In the genomic region with DNA sequence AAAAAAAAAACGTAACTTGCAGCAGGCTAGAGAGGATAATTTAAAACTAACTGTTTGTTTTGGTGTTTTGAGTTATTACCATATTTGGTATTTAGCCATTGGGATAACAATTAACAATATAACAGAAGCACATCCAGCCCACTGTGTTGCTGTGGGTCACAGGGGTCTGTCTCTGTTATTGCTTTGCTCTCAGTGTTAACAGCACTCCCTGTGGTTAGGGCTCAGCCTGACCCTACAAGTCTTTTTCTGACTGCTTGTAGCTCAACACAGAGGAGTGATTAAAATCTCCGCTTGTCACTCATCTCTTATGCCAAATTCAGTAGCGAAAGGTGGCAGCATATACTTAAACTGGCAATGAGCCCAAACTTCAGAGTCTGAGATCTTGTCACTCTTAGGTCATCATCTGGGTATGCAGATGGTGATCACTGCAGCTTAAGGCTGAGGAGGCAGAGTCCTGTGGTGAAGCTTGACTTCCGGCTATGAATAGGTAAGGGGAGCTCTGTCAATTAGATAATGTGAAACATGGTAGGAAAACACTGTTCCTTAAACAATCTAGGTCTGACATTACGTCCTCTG, we compare ENCODE assay signal across 16 cellular contexts.
DNase-seq lines count a peak whose midpoint lies in the region; ATAC-seq and TF ChIP-seq lines count a peak whose summit lies in the region.
"Had no signal": no experiment of that assay in that cellular context is flagged by ENCODE, and none has a peak within 500 bp of the region (broad histone marks: within the 10 kb centered on the region; RNA-seq: fewer than 3 reads in every experiment).

No MANE protein-coding gene starts in this region.

- no peak overlapping the region for H3K4me2 ChIP-seq in mammary epithelial cell (ENCODE audit: insufficient read depth, low read depth, low read length)
- H3K4me2 ChIP-seq: BLaER1 had no signal

- no peaks in the 10 kb centered on the region for H3K36me3 ChIP-seq in mammary epithelial cell (ENCODE audit: insufficient read depth, low read length)
- H3K36me3 ChIP-seq: BLaER1, cardiac muscle cell, right lobe of liver, thyroid gland had no signal

- H2AFZ ChIP-seq in mammary epithelial cell (ENCODE audit: low read depth, low read length) = no peak overlapping the region

- H3K9ac ChIP-seq in mammary epithelial cell (ENCODE audit: insufficient read depth, low read length) = no peak overlapping the region
- H3K9ac ChIP-seq: BLaER1 had no signal

- no peaks in the 10 kb centered on the region for H3K36me3 Mint-ChIP-seq in nephron (ENCODE audit: low read depth)
- H3K36me3 Mint-ChIP-seq in activated CD4-positive, alpha-beta T cell treated with anti-CD3 and anti-CD28 coated beads, Interleukin-2, amount 10 ng/mL, durations not matched to agents 7 days and 5 days (ENCODE audit: low read depth) = no peaks in the 10 kb centered on the region

- TF ChIP-seq CTCF in mammary epithelial cell (conservative IDR thresholded peaks at IDR 0.05 in 1 of 2, IDR thresholded peaks at IDR 0.05 in 1 of 2; ENCODE audit: extremely low read depth in 1 of 2, insufficient read depth in 1 of 2, low read depth in 1 of 2, low read length in 2 of 2) (no peak), nephron (IDR thresholded peaks at IDR 0.05; ENCODE audit: unreplicated experiment in 3 of 3) (no peak)

- dilution Hi-C loops in mammary epithelial cell (cut with HindIII; ENCODE audit: low sequenced_read_pairs) = loop anchor here (25.0 kb wide), 1 partner anchor 281 kb away; no protein-coding TSS in a partner anchor

- in situ Hi-C loops in mammary epithelial cell (cut with MboI; ENCODE audit: low sequenced_read_pairs in 2 of 2) = loop anchor here (25.0 kb wide), 1 partner anchor 456 kb away; no protein-coding TSS in a partner anchor

- H3K9me3 Mint-ChIP-seq in nephron = no peaks in the 10 kb centered on the region
- H3K9me3 Mint-ChIP-seq in activated CD4-positive, alpha-beta T cell treated with anti-CD3 and anti-CD28 coated beads, Interleukin-2, amount 10 ng/mL, durations not matched to agents 7 days and 5 days = no peaks in the 10 kb centered on the region
- H3K9me3 Mint-ChIP-seq: activated B cell treated with CpG ODN at 0.5 μM for 24 hours; activated T-cell treated with anti-CD3 and anti-CD28 coated beads, Interleukin-2, amount 50 U/mL, for 72 hours had no signal

- CTCF ChIA-PET in mammary epithelial cell (lab: Charles Lee; ENCODE audit: low non-redundant PET) = no interaction called here
- CTCF ChIA-PET in activated CD4-positive, alpha-beta T cell treated with anti-CD3 and anti-CD28 coated beads, Interleukin-2, amount 10 ng/mL, durations not matched to agents 7 days and 5 days (lab: Charles Lee) = no interaction called here

- peak overlapping the region; percentile 51 to 71 (median 63) for H3K27ac Mint-ChIP-seq in nephron
- no peak overlapping the region for H3K27ac Mint-ChIP-seq in activated CD4-positive, alpha-beta T cell treated with anti-CD3 and anti-CD28 coated beads, Interleukin-2, amount 10 ng/mL, durations not matched to agents 7 days and 5 days
- H3K27ac Mint-ChIP-seq: activated B cell treated with CpG ODN at 0.5 μM for 24 hours; activated T-cell treated with anti-CD3 and anti-CD28 coated beads, Interleukin-2, amount 50 U/mL, for 72 hours had no signal

- H3K4me1 ChIP-seq in mammary epithelial cell (ENCODE audit: insufficient read depth, low read length) = no peaks in the 10 kb centered on the region
- H3K4me1 ChIP-seq: right lobe of liver, thyroid gland had no signal

- no peak overlapping the region for H3K27ac ChIP-seq in mammary epithelial cell (ENCODE audit: insufficient read depth, low read depth, low read length)
- H3K27ac ChIP-seq: BLaER1, cardiac muscle cell, right lobe of liver, thyroid gland had no signal

- WGBS in mammary epithelial cell (ENCODE audit: low coverage, missing lambda C conversion rate) = 63% methylated on average over 5 of the region's 5 CpGs

- H3K9me3 ChIP-seq in mammary epithelial cell (replicated peaks; ENCODE audit: insufficient read depth, low read length) = no peaks in the 10 kb centered on the region
- H3K9me3 ChIP-seq: right lobe of liver, thyroid gland had no signal

- intact Hi-C loops in mammary epithelial cell (cut with micrococcal nuclease) = loop anchor here (10.0 kb wide), 1 partner anchor 149 kb away; no protein-coding TSS in a partner anchor

- no peak for ATAC-seq in HG03045 (IDR thresholded peaks at IDR 0.05; ENCODE audit: unreplicated experiment)
- ATAC-seq: right lobe of liver had no signal

- no peaks in the 10 kb centered on the region for H3K79me2 ChIP-seq in mammary epithelial cell (ENCODE audit: insufficient read depth, low read length)

- BruUV-seq in mammary epithelial cell (replicated peaks; lab: Mats Ljungman, UMichigan) = no TSS peak

- H3K4me3 ChIP-seq in mammary epithelial cell (replicated peaks in 1 of 3; ENCODE audit: insufficient read depth in 1 of 3, low read depth in 2 of 3, low read length in 3 of 3) = no peak overlapping the region
- H3K4me3 ChIP-seq: BLaER1, cardiac muscle cell, right lobe of liver, thyroid gland had no signal

- no peaks in the 10 kb centered on the region for H3K27me3 ChIP-seq in mammary epithelial cell (ENCODE audit: insufficient read depth, low read length)
- H3K27me3 ChIP-seq: BLaER1, right lobe of liver, thyroid gland had no signal

- DNase-seq in ELR (ENCODE audit: low read depth) (peak; percentile 30), NCI-H2227 (lab: John Stamatoyannopoulos, UW; ENCODE audit: unreplicated experiment) (peak; percentile 71), mammary epithelial cell (peak; percentile 5), cerebellum (ENCODE audit: low spot score) (no peak), occipital lobe (lab: John Stamatoyannopoulos, UW) (no peak)
- no peak for DNase-seq in activated CD4-positive, alpha-beta T cell treated with anti-CD3 and anti-CD28 coated beads, Interleukin-2, amount 10 ng/mL, durations not matched to agents 7 days and 5 days
- DNase-seq: activated B cell treated with CpG ODN at 0.5 μM for 24 hours; activated T-cell treated with anti-CD3 and anti-CD28 coated beads, Interleukin-2, amount 50 U/mL, for 72 hours; NCI-H187; right lobe of liver; SHP77; thyroid gland had no signal

- H3K4me1 Mint-ChIP-seq in nephron = peaks cover 80% of the 10 kb centered on the region
- no peaks in the 10 kb centered on the region for H3K4me1 Mint-ChIP-seq in activated CD4-positive, alpha-beta T cell treated with anti-CD3 and anti-CD28 coated beads, Interleukin-2, amount 10 ng/mL, durations not matched to agents 7 days and 5 days
- H3K4me1 Mint-ChIP-seq: activated B cell treated with CpG ODN at 0.5 μM for 24 hours had no signal

- H3K27me3 Mint-ChIP-seq in nephron (ENCODE audit: low read depth) = no peaks in the 10 kb centered on the region
- peaks cover 10% of the 10 kb centered on the region for H3K27me3 Mint-ChIP-seq in activated CD4-positive, alpha-beta T cell treated with anti-CD3 and anti-CD28 coated beads, Interleukin-2, amount 10 ng/mL, durations not matched to agents 7 days and 5 days

- H4K20me1 ChIP-seq in mammary epithelial cell (ENCODE audit: insufficient read depth, low read length) = no peaks in the 10 kb centered on the region
- H4K20me1 ChIP-seq: BLaER1 had no signal

- POLR2A ChIA-PET in activated CD4-positive, alpha-beta T cell treated with anti-CD3 and anti-CD28 coated beads, Interleukin-2, amount 10 ng/mL, durations not matched to agents 7 days and 5 days (lab: Charles Lee) = no interaction called here

- no peak overlapping the region for H3K4me3 Mint-ChIP-seq in nephron
- H3K4me3 Mint-ChIP-seq in activated CD4-positive, alpha-beta T cell treated with anti-CD3 and anti-CD28 coated beads, Interleukin-2, amount 10 ng/mL, durations not matched to agents 7 days and 5 days = no peak overlapping the region
- H3K4me3 Mint-ChIP-seq: activated B cell treated with CpG ODN at 0.5 μM for 24 hours; activated T-cell treated with anti-CD3 and anti-CD28 coated beads, Interleukin-2, amount 50 U/mL, for 72 hours had no signal

Comparison
In these comparisons a context has a peak if more than half of its experiments do, and no peak if none do; other contexts are left out.
1. DNase-seq: peak in ELR (single experiment), NCI-H2227 (single experiment) and mammary epithelial cell (single experiment); none in activated CD4-positive, alpha-beta T cell treated with anti-CD3 and anti-CD28 coated beads, Interleukin-2, amount 10 ng/mL, durations not matched to agents 7 days and 5 days (single experiment), cerebellum (single experiment) and occipital lobe (single experiment).